11 cellular contexts compared by ENCODE assay signal in genomic region chr5:151721087-151721646, GRCh38. TPM values are rescaled to one million over a fixed set of nuclear protein-coding genes. Genes with fewer than 3 reads are reported as not detected.
A peak's percentile ranks its signal among the peaks of the same experiment; 100 is the strongest.
DNase-seq lines count a peak whose midpoint lies in the region; ATAC-seq, FAIRE-seq and TF ChIP-seq lines count a peak whose summit lies in the region.
"Had no signal": no experiment of that assay in that cellular context is flagged by ENCODE, and none has a peak within 500 bp of the region (broad histone marks: within the 10 kb centered on the region; RNA-seq: fewer than 3 reads in every experiment).

No MANE protein-coding gene starts in this region.

- no peaks in the 10 kb centered on the region for H3K27me3 ChIP-seq in pancreas
- no peaks in the 10 kb centered on the region for H3K27me3 ChIP-seq in CD4-positive, alpha-beta T cell (ENCODE audit: control insufficient read depth, insufficient read depth, low read length)

- DNase-seq in kidney glomerular epithelial cell (lab: John Stamatoyannopoulos, UW), result peak; percentile 3
- DNase-seq in pancreas, result no peak
- DNase-seq in NCI-H1417 (lab: John Stamatoyannopoulos, UW), result no peak
- no peak for DNase-seq in CD4-positive, alpha-beta T cell
- DNase-seq in kidney, result no peak

- no peaks in the 10 kb centered on the region for H3K4me1 Mint-ChIP-seq in CD4-positive, alpha-beta T cell (ENCODE audit: low read depth)

- no peaks in the 10 kb centered on the region for H3K4me1 ChIP-seq in pancreas
- H3K4me1 ChIP-seq in kidney (ENCODE audit: control insufficient read depth in 1 of 2, insufficient read depth in 1 of 2, low read depth in 1 of 2, low read length in 2 of 2), result no peaks in the 10 kb centered on the region
- H3K4me1 ChIP-seq: HAP-1, prostate gland had no signal

- no peaks in the 10 kb centered on the region for H3K36me3 ChIP-seq in pancreas
- no peaks in the 10 kb centered on the region for H3K36me3 ChIP-seq in kidney (ENCODE audit: control insufficient read depth in 1 of 2, insufficient read depth in 2 of 2, low read length in 2 of 2)
- H3K36me3 ChIP-seq: HAP-1, prostate gland had no signal

- H3K9me3 ChIP-seq in pancreas, result no peaks in the 10 kb centered on the region
- H3K9me3 ChIP-seq in CD4-positive, alpha-beta T cell (ENCODE audit: control insufficient read depth, low read length), result no peaks in the 10 kb centered on the region
- no peaks in the 10 kb centered on the region for H3K9me3 ChIP-seq in kidney (ENCODE audit: control insufficient read depth in 1 of 2, low read length in 2 of 2)
- H3K9me3 ChIP-seq: HAP-1, prostate gland had no signal

- no peak overlapping the region for H3K27ac ChIP-seq in pancreas
- no peak overlapping the region for H3K27ac ChIP-seq in CD4-positive, alpha-beta T cell (ENCODE audit: low read depth, low read length)
- H3K27ac ChIP-seq in kidney (ENCODE audit: low read depth in 2 of 2, low read length in 2 of 2), result no peak overlapping the region
- H3K27ac ChIP-seq: prostate gland, VCaP had no signal

- H3K27me3 Mint-ChIP-seq in CD4-positive, alpha-beta T cell, result peaks cover 1% of the 10 kb centered on the region

- POLR2A ChIA-PET in CD4-positive, alpha-beta T cell (lab: Charles Lee), result no interaction called here

- TF ChIP-seq CTCF in pancreas (IDR thresholded peaks at IDR 0.05) (no peak), kidney (IDR thresholded peaks at IDR 0.05; ENCODE audit: borderline replicate concordance, extremely low read depth, insufficient read depth) (no peak)
- no peak for TF ChIP-seq CTCF in CD4-positive, alpha-beta T cell (IDR thresholded peaks at IDR 0.05)

- CTCF ChIA-PET in CD4-positive, alpha-beta T cell (lab: Charles Lee), result no interaction called here

- no peaks in the 10 kb centered on the region for H3K36me3 Mint-ChIP-seq in CD4-positive, alpha-beta T cell (ENCODE audit: low read depth)

- no peak for FAIRE-seq in pancreas (lab: Jason Lieb, UNC)
- no peak for FAIRE-seq in kidney (lab: Jason Lieb, UNC)

- 82 to 84% methylated on average over 3 of the region's 3 CpGs for WGBS in pancreas, 2 donors

- H3K27ac Mint-ChIP-seq in CD4-positive, alpha-beta T cell, result no peak overlapping the region

- no peak overlapping the region for H3K9ac ChIP-seq in kidney (ENCODE audit: low read length in 2 of 2)

- ATAC-seq in GM18858 (IDR thresholded peaks at IDR 0.05; ENCODE audit: unreplicated experiment) (peak; percentile 82), GM21619 (IDR thresholded peaks at IDR 0.05; ENCODE audit: unreplicated experiment) (peak; percentile 79), HG03558 (IDR thresholded peaks at IDR 0.05; ENCODE audit: extremely low read depth, unreplicated experiment) (peak; percentile 72), pancreas (no peak)
- no peak for ATAC-seq in CD4-positive, alpha-beta T cell (ENCODE audit: poor library complexity)

- no peaks in the 10 kb centered on the region for H3K9me3 Mint-ChIP-seq in CD4-positive, alpha-beta T cell

- H3K4me3 ChIP-seq in pancreas (no peak overlapping the region), kidney (ENCODE audit: low read length in 2 of 2) (no peak overlapping the region)
- H3K4me3 ChIP-seq: HAP-1, prostate gland had no signal

- H3K4me3 Mint-ChIP-seq in CD4-positive, alpha-beta T cell, result no peak overlapping the region

- intact Hi-C loops in pancreas (cut with DNase I) (no loop called here), kidney (cut with DNase I) (loop anchor here (5.0 kb wide), 1 partner anchor 64 kb away; no protein-coding TSS in a partner anchor)
- intact Hi-C loops in CD4-positive, alpha-beta T cell (cut with DNase I, micrococcal nuclease), result no loop called here

RNA-seq across cellular contexts. Expression of gene SPARC, which starts 34.5 kb away (rescaled TPM):
- total RNA-seq in pancreas (100 to 1,000 TPM in 3 of 6 donors, 10 to 100 TPM in 3; 35.5 to 608 (median 86.6) TPM), kidney (637 TPM)
- polyA plus RNA-seq in pancreas (10 to 100 TPM; 27.2 to 57.1 TPM), kidney (ENCODE audit: insufficient read depth, low read depth, low replicate concordance) (581 TPM)
- total RNA-seq in CD4-positive, alpha-beta T cell, result under 1 TPM; 0.78 to 0.80 TPM

RNA-seq across cellular contexts. Expression of gene ATOX1, which starts 37.3 kb away (rescaled TPM):
- total RNA-seq in pancreas (10 to 100 TPM; 12.9 to 30.5 (median 18.6) TPM), kidney (83.2 TPM)
- polyA plus RNA-seq in pancreas (10 to 100 TPM; 49.9 to 63.2 TPM), kidney (ENCODE audit: insufficient read depth, low read depth, low replicate concordance) (611 TPM)
- total RNA-seq in CD4-positive, alpha-beta T cell, result 10 to 100 TPM; 11.2 to 13.3 TPM

RNA-seq across cellular contexts. Expression of gene G3BP1, which starts 50.6 kb away (rescaled TPM):
- 10 to 100 TPM; 43.3 to 94.8 (median 75.0) TPM for total RNA-seq in pancreas
- polyA plus RNA-seq in pancreas, result 10 to 100 TPM in 1 of 2 donors, 1 to 10 TPM in 1; 7.8 to 15.6 TPM
- total RNA-seq in CD4-positive, alpha-beta T cell, result 10 to 100 TPM; 82.3 to 83.9 TPM
- 165 TPM for total RNA-seq in kidney
- 34.2 TPM for polyA plus RNA-seq in kidney (ENCODE audit: insufficient read depth, low read depth, low replicate concordance)

Comparison
In these comparisons a context has a peak if more than half of its experiments do, and no peak if none do; other contexts are left out.
1. ATAC-seq: peak in GM18858 (single experiment), GM21619 (single experiment) and HG03558 (single experiment); none in pancreas (0 of 4) and CD4-positive, alpha-beta T cell (single experiment).
2. RNA of gene SPARC, which starts 34.5 kb away (total RNA-seq): 637 TPM in kidney (single experiment) and 35.5 to 608 TPM in pancreas; 0.78 to 0.80 TPM in CD4-positive, alpha-beta T cell; every median in the first group is over 10 times any median in the second.